22 cellular contexts compared by ENCODE assay signal in the genomic region with DNA sequence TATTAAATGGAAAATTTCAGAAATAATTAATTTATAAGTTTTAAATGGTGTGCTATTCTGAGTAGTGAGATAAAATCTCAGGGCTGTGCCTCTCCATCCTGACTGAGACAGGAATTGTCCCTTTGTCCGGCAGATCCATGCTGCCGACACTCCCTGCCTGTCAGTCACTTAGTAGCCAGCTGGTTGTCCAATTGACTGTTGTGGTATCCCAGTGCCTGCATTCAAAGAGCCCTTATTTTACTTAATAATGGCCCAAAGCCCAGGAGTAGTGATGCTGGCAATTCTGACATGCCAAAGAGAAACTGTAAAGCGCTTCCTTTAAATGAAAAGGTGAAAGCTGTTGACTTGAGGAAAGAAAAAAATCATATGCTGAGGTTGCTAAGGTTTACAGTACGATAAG.
DNase-seq lines count a peak whose midpoint lies in the region; ATAC-seq, FAIRE-seq and TF ChIP-seq lines count a peak whose summit lies in the region.
"Had no signal": no experiment of that assay in that cellular context is flagged by ENCODE, and none has a peak within 500 bp of the region (broad histone marks: within the 10 kb centered on the region; RNA-seq: fewer than 3 reads in every experiment).

No MANE protein-coding gene starts in this region.

- H3K27me3 ChIP-seq in GM23338 (ENCODE audit: insufficient read depth) (no peaks in the 10 kb centered on the region), osteoblast (ENCODE audit: insufficient read depth, low read length) (no peaks in the 10 kb centered on the region)

- H3K4me3 Mint-ChIP-seq in GM23338 (no peak overlapping the region), endothelial cell (ENCODE audit: unreplicated experiment) (no peak overlapping the region)
- H3K4me3 Mint-ChIP-seq: CD14-positive monocyte had no signal

- no peak for FAIRE-seq in GM12891 (lab: Jason Lieb, UNC)
- FAIRE-seq: A204.1 had no signal

- H3K27ac ChIP-seq in GM23338 (ENCODE audit: low read depth) (no peak overlapping the region), OCI-LY7 (ENCODE audit: low read depth, low read length, poor library complexity, severe bottlenecking) (no peak overlapping the region), osteoblast (ENCODE audit: low read depth, low read length) (no peak overlapping the region), RWPE1 (no peak overlapping the region)

- no peaks in the 10 kb centered on the region for H3K36me3 ChIP-seq in GM23338 (ENCODE audit: insufficient read depth)
- H3K36me3 ChIP-seq in OCI-LY7 (ENCODE audit: insufficient read depth, low read length), result no peaks in the 10 kb centered on the region
- no peaks in the 10 kb centered on the region for H3K36me3 ChIP-seq in osteoblast (ENCODE audit: insufficient read depth, low read length)

- no peaks in the 10 kb centered on the region for H3K36me3 Mint-ChIP-seq in GM23338 (ENCODE audit: low read depth)
- no peaks in the 10 kb centered on the region for H3K36me3 Mint-ChIP-seq in endothelial cell (ENCODE audit: low read depth, unreplicated experiment)
- H3K36me3 Mint-ChIP-seq: CD14-positive monocyte had no signal

- H3K9me2 ChIP-seq in GM23338 (ENCODE audit: insufficient read depth) (no peaks in the 10 kb centered on the region), OCI-LY7 (ENCODE audit: insufficient read depth, low read length) (no peaks in the 10 kb centered on the region)

- POLR2A ChIA-PET in OCI-LY7 (lab: Charles Lee), result interaction anchor here (0.8 to 3.8 kb wide), 2 partner anchors 9 to 1669 kb away, joined by 7 to 27 read pairs; no protein-coding TSS in a partner anchor
- POLR2A ChIA-PET in RWPE1 (lab: Yijun Ruan, JAX; ENCODE audit: low non-redundant PET), result no interaction called here

- DNase-seq in GM23338 (ENCODE audit: low spot score) (peak; percentile 59), OCI-LY7 (ENCODE audit: low spot score) (no peak), iPS-NIHi11 (ENCODE audit: low spot score) (peak; percentile 31), osteoblast (ENCODE audit: insufficient read length, low spot score, missing footprints) (peak; percentile 31), RWPE1 (ENCODE audit: low spot score) (no peak), endothelial cell (ENCODE audit: low spot score) (no peak), GM12891 (ENCODE audit: insufficient read length, low spot score) (no peak), epidermal melanocyte (ENCODE audit: insufficient read length, low spot score) (no peak)
- DNase-seq: GDM1, HCEC 1CT, KBM-7, MM.1S, NCI-H1092, NCI-H146, NCI-H2029 treated with DMSO at 0.1 percent for 48 hours, NCI-H2171 treated with DMSO at 0.1 percent for 48 hours, NCI-H446 treated with DMSO at 0.1 percent for 48 hours, NCI-H526 treated with DMSO at 0.1 percent for 48 hours, PC-3, SIG-M5 had no signal

- BruUV-seq in OCI-LY7 (replicated peaks; lab: Mats Ljungman, UMichigan), result no TSS peak

- CTCF ChIA-PET in OCI-LY7 (lab: Charles Lee; ENCODE audit: unreplicated experiment) (no interaction called here), RWPE1 (lab: Yijun Ruan, JAX) (no interaction called here)

- peaks cover 29% of the 10 kb centered on the region for H3K4me1 Mint-ChIP-seq in GM23338
- peaks cover 4% of the 10 kb centered on the region for H3K4me1 Mint-ChIP-seq in endothelial cell (ENCODE audit: unreplicated experiment)
- H3K4me1 Mint-ChIP-seq: CD14-positive monocyte had no signal

- H3K9me3 Mint-ChIP-seq in GM23338 (no peaks in the 10 kb centered on the region), endothelial cell (ENCODE audit: unreplicated experiment) (no peaks in the 10 kb centered on the region)

- H3F3A ChIP-seq in GM23338 (replicated peaks; ENCODE audit: low read depth), result no peaks in the 10 kb centered on the region

- H3K4me2 ChIP-seq in GM23338, result no peak overlapping the region
- peak overlapping the region; percentile 41 for H3K4me2 ChIP-seq in OCI-LY7 (ENCODE audit: low read length)
- no peak overlapping the region for H3K4me2 ChIP-seq in osteoblast (ENCODE audit: insufficient read depth, low read length)

- intact Hi-C loops in OCI-LY7 (cut with micrococcal nuclease; ENCODE audit: unreplicated experiment), result no loop called here

- TF ChIP-seq CTCF in GM23338 (conservative IDR thresholded peaks at IDR 0.05; ENCODE audit: low read depth in 2 of 2) (no peak), OCI-LY7 (conservative IDR thresholded peaks at IDR 0.05; ENCODE audit: low read length) (no peak), osteoblast (IDR thresholded peaks at IDR 0.05; ENCODE audit: extremely low read depth, low read depth, low read length) (no peak), RWPE1 (conservative IDR thresholded peaks at IDR 0.05; ENCODE audit: low read depth) (no peak), endothelial cell (IDR thresholded peaks at IDR 0.05; ENCODE audit: unreplicated experiment) (no peak)

- H4K20me1 ChIP-seq in GM23338 (replicated peaks; ENCODE audit: insufficient read depth) (no peaks in the 10 kb centered on the region), OCI-LY7 (ENCODE audit: insufficient read depth, low read length) (no peaks in the 10 kb centered on the region), osteoblast (ENCODE audit: insufficient read depth, low read length) (no peaks in the 10 kb centered on the region)

- ATAC-seq in GM23338, result peak; percentile 94
- ATAC-seq: PC-3 had no signal

- H3K9me3 ChIP-seq in OCI-LY7 (ENCODE audit: low read length) (no peaks in the 10 kb centered on the region), osteoblast (ENCODE audit: low read depth, low read length) (no peaks in the 10 kb centered on the region)

- no peaks in the 10 kb centered on the region for H3K79me2 ChIP-seq in GM23338 (replicated peaks; ENCODE audit: insufficient read depth)
- H3K79me2 ChIP-seq in OCI-LY7 (ENCODE audit: insufficient read depth, low read depth, low read length), result no peaks in the 10 kb centered on the region
- no peaks in the 10 kb centered on the region for H3K79me2 ChIP-seq in osteoblast (ENCODE audit: insufficient read depth, low read length)

- H3K4me1 ChIP-seq in GM23338 (ENCODE audit: insufficient read depth) (peaks cover 38% of the 10 kb centered on the region), OCI-LY7 (ENCODE audit: insufficient read depth, low read length, poor library complexity, severe bottlenecking) (peaks cover 48% of the 10 kb centered on the region), osteoblast (ENCODE audit: insufficient read depth, low read length) (no peaks in the 10 kb centered on the region)

- H2AFZ ChIP-seq in GM23338, result no peak overlapping the region
- H2AFZ ChIP-seq in OCI-LY7 (ENCODE audit: low read length), result peak overlapping the region; percentile 71; the same call in 1 of the 2 replicates
- no peak overlapping the region for H2AFZ ChIP-seq in osteoblast (ENCODE audit: low read length)

- TF ChIP-seq POLR2A in GM12891 (IDR thresholded peaks at IDR 0.05; ENCODE audit: low read depth, low read length), result no peak

- H3K27me3 Mint-ChIP-seq in GM23338 (ENCODE audit: insufficient read depth, low read depth, poor library complexity) (no peaks in the 10 kb centered on the region), endothelial cell (ENCODE audit: unreplicated experiment) (peaks cover 1% of the 10 kb centered on the region)

- H3K4me3 ChIP-seq in GM23338, result no peak overlapping the region
- peak overlapping the region; percentile 36 for H3K4me3 ChIP-seq in OCI-LY7 (ENCODE audit: low read depth, low read length, poor library complexity, severe bottlenecking)
- no peak overlapping the region for H3K4me3 ChIP-seq in osteoblast (ENCODE audit: insufficient read depth, low read length)

- H3K27ac Mint-ChIP-seq in GM23338, result no peak overlapping the region; the same call in 1 of the 2 replicates
- H3K27ac Mint-ChIP-seq in endothelial cell (ENCODE audit: unreplicated experiment), result no peak overlapping the region
- H3K27ac Mint-ChIP-seq: CD14-positive monocyte had no signal

TF ChIP-seq in GM23338, 12 proteins besides CTCF, POLR2A, EP300 and RAD21 (continues in another document):
- TF ChIP-seq EZH2phosphoT487 (IDR thresholded peaks at IDR 0.05; ENCODE audit: unreplicated experiment), result no peak

TF ChIP-seq in GM12891, 5 proteins besides CTCF, POLR2A, EP300 and RAD21:
- TF ChIP-seq POLR2AphosphoS5 (IDR thresholded peaks at IDR 0.05; ENCODE audit: low read depth, low read length), result no peak
- no peak for TF ChIP-seq PAX5 (IDR thresholded peaks at IDR 0.05; ENCODE audit: insufficient read depth, low read length, severe bottlenecking)
- no peak for TF ChIP-seq SPI1 (IDR thresholded peaks at IDR 0.05; ENCODE audit: low read depth, low read length)
- no peak for TF ChIP-seq POU2F2 (IDR thresholded peaks at IDR 0.05; ENCODE audit: low read depth, low read length)
- TF ChIP-seq TAF1 (IDR thresholded peaks at IDR 0.05; ENCODE audit: low read depth, low read length), result no peak

Comparison
In these comparisons a context has a peak if more than half of its experiments do, and no peak if none do; other contexts are left out.
1. DNase-seq: peak in GM23338 (single experiment), iPS-NIHi11 (single experiment) and osteoblast (single experiment); none in OCI-LY7 (single experiment), RWPE1 (single experiment), endothelial cell (single experiment), GM12891 (single experiment) and epidermal melanocyte (single experiment).